Comparison of ENCODE assay signal across 3 cellular contexts in genomic region chr3:73096169-73096568, GRCh38.
TF ChIP-seq lines count a peak whose summit lies in the region.

No MANE protein-coding gene starts in this region.

TF ChIP-seq in A549, 52 proteins besides CTCF, POLR2A, EP300 and RAD21:
- no peak for TF ChIP-seq CBX2 (IDR thresholded peaks at IDR 0.05; ENCODE audit: borderline replicate concordance, low read depth)
- TF ChIP-seq CEBPB (IDR thresholded peaks at IDR 0.05), result no peak
- no peak for TF ChIP-seq TP53 (CRISPR knock-in tag; IDR thresholded peaks at IDR 0.05)
- no peak for TF ChIP-seq JUNB (IDR thresholded peaks at IDR 0.05)
- no peak for TF ChIP-seq NFE2L2 (conservative IDR thresholded peaks at IDR 0.05; ENCODE audit: low read length)
- TF ChIP-seq HEYL (CRISPR knock-in tag; IDR thresholded peaks at IDR 0.05), result no peak
- TF ChIP-seq MAFK (IDR thresholded peaks at IDR 0.05; ENCODE audit: partially characterized antibody), result no peak
- no peak for TF ChIP-seq FOSL2 (IDR thresholded peaks at IDR 0.05)
- no peak for TF ChIP-seq FOSL2 (CRISPR knock-in tag; IDR thresholded peaks at IDR 0.05)
- peak; percentile 25; the same call in 1 of the 2 replicates for TF ChIP-seq KDM1A (IDR thresholded peaks at IDR 0.05; ENCODE audit: low read depth)

TF ChIP-seq in K562, 482 proteins besides CTCF, POLR2A, EP300 and RAD21:
- 0 out of 2 replicates have a peak, but pooled peaks have one; percentile 43 for TF ChIP-seq BCOR (IDR thresholded peaks at IDR 0.05)
- no peak for TF ChIP-seq MLX (CRISPR knock-in tag; conservative IDR thresholded peaks at IDR 0.05)

TF ChIP-seq in H1, 55 proteins besides CTCF, POLR2A, EP300 and RAD21:
- TF ChIP-seq KDM1A (IDR thresholded peaks at IDR 0.05; ENCODE audit: borderline replicate concordance, low read length), result peak; percentile 66; the same call in 1 of the 2 replicates
- no peak for TF ChIP-seq SUZ12 (IDR thresholded peaks at IDR 0.05; ENCODE audit: low read length)
